Comparison of ENCODE assay signal across 1 cellular context in the genomic region with DNA sequence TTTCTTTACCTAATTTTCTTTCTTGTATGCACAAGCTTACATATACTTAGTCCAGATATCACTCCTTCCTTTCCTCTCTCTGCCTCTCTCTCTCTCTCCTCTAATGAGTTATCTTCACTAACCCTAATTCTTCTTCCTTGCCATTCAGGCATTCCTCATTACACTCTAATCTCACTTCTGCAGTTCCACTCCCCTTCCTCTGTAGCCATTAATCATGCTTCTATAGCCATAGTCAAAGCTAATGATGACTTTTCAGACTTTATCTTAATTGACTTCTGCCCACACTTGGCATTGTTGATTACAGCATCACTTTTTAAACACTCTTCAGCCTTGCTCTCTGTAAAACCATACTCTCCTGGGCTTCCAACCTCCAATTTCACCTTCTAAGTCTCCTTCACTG.
TF ChIP-seq lines count a peak whose summit lies in the region.

No MANE protein-coding gene starts in this region.

TF ChIP-seq in K562, 482 proteins besides CTCF, POLR2A, EP300 and RAD21 (continued from another document and continues in another):
- TF ChIP-seq, protein P1, sequence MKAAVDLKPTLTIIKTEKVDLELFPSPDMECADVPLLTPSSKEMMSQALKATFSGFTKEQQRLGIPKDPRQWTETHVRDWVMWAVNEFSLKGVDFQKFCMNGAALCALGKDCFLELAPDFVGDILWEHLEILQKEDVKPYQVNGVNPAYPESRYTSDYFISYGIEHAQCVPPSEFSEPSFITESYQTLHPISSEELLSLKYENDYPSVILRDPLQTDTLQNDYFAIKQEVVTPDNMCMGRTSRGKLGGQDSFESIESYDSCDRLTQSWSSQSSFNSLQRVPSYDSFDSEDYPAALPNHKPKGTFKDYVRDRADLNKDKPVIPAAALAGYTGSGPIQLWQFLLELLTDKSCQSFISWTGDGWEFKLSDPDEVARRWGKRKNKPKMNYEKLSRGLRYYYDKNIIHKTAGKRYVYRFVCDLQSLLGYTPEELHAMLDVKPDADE (conservative IDR thresholded peaks at IDR 0.05; ENCODE audit: control insufficient read depth, low read depth, low read length): no peak
- TF ChIP-seq RFX1 (IDR thresholded peaks at IDR 0.05): no peak
- TF ChIP-seq, protein P2, sequence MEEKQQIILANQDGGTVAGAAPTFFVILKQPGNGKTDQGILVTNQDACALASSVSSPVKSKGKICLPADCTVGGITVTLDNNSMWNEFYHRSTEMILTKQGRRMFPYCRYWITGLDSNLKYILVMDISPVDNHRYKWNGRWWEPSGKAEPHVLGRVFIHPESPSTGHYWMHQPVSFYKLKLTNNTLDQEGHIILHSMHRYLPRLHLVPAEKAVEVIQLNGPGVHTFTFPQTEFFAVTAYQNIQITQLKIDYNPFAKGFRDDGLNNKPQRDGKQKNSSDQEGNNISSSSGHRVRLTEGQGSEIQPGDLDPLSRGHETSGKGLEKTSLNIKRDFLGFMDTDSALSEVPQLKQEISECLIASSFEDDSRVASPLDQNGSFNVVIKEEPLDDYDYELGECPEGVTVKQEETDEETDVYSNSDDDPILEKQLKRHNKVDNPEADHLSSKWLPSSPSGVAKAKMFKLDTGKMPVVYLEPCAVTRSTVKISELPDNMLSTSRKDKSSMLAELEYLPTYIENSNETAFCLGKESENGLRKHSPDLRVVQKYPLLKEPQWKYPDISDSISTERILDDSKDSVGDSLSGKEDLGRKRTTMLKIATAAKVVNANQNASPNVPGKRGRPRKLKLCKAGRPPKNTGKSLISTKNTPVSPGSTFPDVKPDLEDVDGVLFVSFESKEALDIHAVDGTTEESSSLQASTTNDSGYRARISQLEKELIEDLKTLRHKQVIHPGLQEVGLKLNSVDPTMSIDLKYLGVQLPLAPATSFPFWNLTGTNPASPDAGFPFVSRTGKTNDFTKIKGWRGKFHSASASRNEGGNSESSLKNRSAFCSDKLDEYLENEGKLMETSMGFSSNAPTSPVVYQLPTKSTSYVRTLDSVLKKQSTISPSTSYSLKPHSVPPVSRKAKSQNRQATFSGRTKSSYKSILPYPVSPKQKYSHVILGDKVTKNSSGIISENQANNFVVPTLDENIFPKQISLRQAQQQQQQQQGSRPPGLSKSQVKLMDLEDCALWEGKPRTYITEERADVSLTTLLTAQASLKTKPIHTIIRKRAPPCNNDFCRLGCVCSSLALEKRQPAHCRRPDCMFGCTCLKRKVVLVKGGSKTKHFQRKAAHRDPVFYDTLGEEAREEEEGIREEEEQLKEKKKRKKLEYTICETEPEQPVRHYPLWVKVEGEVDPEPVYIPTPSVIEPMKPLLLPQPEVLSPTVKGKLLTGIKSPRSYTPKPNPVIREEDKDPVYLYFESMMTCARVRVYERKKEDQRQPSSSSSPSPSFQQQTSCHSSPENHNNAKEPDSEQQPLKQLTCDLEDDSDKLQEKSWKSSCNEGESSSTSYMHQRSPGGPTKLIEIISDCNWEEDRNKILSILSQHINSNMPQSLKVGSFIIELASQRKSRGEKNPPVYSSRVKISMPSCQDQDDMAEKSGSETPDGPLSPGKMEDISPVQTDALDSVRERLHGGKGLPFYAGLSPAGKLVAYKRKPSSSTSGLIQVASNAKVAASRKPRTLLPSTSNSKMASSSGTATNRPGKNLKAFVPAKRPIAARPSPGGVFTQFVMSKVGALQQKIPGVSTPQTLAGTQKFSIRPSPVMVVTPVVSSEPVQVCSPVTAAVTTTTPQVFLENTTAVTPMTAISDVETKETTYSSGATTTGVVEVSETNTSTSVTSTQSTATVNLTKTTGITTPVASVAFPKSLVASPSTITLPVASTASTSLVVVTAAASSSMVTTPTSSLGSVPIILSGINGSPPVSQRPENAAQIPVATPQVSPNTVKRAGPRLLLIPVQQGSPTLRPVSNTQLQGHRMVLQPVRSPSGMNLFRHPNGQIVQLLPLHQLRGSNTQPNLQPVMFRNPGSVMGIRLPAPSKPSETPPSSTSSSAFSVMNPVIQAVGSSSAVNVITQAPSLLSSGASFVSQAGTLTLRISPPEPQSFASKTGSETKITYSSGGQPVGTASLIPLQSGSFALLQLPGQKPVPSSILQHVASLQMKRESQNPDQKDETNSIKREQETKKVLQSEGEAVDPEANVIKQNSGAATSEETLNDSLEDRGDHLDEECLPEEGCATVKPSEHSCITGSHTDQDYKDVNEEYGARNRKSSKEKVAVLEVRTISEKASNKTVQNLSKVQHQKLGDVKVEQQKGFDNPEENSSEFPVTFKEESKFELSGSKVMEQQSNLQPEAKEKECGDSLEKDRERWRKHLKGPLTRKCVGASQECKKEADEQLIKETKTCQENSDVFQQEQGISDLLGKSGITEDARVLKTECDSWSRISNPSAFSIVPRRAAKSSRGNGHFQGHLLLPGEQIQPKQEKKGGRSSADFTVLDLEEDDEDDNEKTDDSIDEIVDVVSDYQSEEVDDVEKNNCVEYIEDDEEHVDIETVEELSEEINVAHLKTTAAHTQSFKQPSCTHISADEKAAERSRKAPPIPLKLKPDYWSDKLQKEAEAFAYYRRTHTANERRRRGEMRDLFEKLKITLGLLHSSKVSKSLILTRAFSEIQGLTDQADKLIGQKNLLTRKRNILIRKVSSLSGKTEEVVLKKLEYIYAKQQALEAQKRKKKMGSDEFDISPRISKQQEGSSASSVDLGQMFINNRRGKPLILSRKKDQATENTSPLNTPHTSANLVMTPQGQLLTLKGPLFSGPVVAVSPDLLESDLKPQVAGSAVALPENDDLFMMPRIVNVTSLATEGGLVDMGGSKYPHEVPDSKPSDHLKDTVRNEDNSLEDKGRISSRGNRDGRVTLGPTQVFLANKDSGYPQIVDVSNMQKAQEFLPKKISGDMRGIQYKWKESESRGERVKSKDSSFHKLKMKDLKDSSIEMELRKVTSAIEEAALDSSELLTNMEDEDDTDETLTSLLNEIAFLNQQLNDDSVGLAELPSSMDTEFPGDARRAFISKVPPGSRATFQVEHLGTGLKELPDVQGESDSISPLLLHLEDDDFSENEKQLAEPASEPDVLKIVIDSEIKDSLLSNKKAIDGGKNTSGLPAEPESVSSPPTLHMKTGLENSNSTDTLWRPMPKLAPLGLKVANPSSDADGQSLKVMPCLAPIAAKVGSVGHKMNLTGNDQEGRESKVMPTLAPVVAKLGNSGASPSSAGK (IDR thresholded peaks at IDR 0.05): no peak
- TF ChIP-seq ZNF77 (CRISPR knock-in tag; IDR thresholded peaks at IDR 0.05): no peak
- no peak for TF ChIP-seq ZKSCAN1 (IDR thresholded peaks at IDR 0.05; ENCODE audit: low read depth, low read length)
- TF ChIP-seq FOXA3 (CRISPR knock-in tag; conservative IDR thresholded peaks at IDR 0.05 in 1 of 2, IDR thresholded peaks at IDR 0.05 in 1 of 2): 0 out of 4 replicates have a peak, but pooled peaks of 1 of the 2 experiments have one; percentile 10
- TF ChIP-seq FOXA1 (IDR thresholded peaks at IDR 0.05; ENCODE audit: borderline replicate concordance): no peak
- TF ChIP-seq CXXC5 (CRISPR knock-in tag; IDR thresholded peaks at IDR 0.05): peak; percentile 66
- no peak for TF ChIP-seq ZNF41 (CRISPR knock-in tag; conservative IDR thresholded peaks at IDR 0.05)
- TF ChIP-seq MTA2 (IDR thresholded peaks at IDR 0.05; ENCODE audit: low read depth): peak; percentile 92
- TF ChIP-seq HCFC1 (IDR thresholded peaks at IDR 0.05; ENCODE audit: low read depth, low read length): no peak
- no peak for TF ChIP-seq HMGN3 (IDR thresholded peaks at IDR 0.05; ENCODE audit: borderline replicate concordance, extremely low read depth, insufficient read length, low read depth, low read length)
- no peak for TF ChIP-seq ETV5 (CRISPR knock-in tag; IDR thresholded peaks at IDR 0.05; ENCODE audit: low read depth)
- no peak for TF ChIP-seq CBX3 (IDR thresholded peaks at IDR 0.05; ENCODE audit: borderline replicate concordance in 1 of 2, low read length in 2 of 2)
- TF ChIP-seq, protein P3, sequence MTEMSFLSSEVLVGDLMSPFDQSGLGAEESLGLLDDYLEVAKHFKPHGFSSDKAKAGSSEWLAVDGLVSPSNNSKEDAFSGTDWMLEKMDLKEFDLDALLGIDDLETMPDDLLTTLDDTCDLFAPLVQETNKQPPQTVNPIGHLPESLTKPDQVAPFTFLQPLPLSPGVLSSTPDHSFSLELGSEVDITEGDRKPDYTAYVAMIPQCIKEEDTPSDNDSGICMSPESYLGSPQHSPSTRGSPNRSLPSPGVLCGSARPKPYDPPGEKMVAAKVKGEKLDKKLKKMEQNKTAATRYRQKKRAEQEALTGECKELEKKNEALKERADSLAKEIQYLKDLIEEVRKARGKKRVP (CRISPR knock-in tag; IDR thresholded peaks at IDR 0.05): 0 out of 2 replicates have a peak, but pooled peaks have one; percentile 39
- no peak for TF ChIP-seq ZNF23 (CRISPR knock-in tag; IDR thresholded peaks at IDR 0.05)
- no peak for TF ChIP-seq ZNF551 (CRISPR knock-in tag; IDR thresholded peaks at IDR 0.05)
- TF ChIP-seq CHD1 (IDR thresholded peaks at IDR 0.05; ENCODE audit: low read length): no peak
- no peak for TF ChIP-seq POLR2G (IDR thresholded peaks at IDR 0.05; ENCODE audit: low read depth, low read length)
- no peak for TF ChIP-seq HNRNPLL (IDR thresholded peaks at IDR 0.05; ENCODE audit: low read depth, low read length, poor library complexity, severe bottlenecking)
- no peak for TF ChIP-seq TAF9B (IDR thresholded peaks at IDR 0.05; ENCODE audit: partially characterized antibody)
- TF ChIP-seq ATF1 (CRISPR knock-in tag; IDR thresholded peaks at IDR 0.05): no peak
- peak; percentile 16; the same call in 1 of the 2 replicates for TF ChIP-seq ATF1 (tag; IDR thresholded peaks at IDR 0.05)
- TF ChIP-seq GTF2A2 (tag; IDR thresholded peaks at IDR 0.05): no peak
- no peak for TF ChIP-seq PHTF2 (CRISPR knock-in tag; IDR thresholded peaks at IDR 0.05)
- TF ChIP-seq, protein P4, sequence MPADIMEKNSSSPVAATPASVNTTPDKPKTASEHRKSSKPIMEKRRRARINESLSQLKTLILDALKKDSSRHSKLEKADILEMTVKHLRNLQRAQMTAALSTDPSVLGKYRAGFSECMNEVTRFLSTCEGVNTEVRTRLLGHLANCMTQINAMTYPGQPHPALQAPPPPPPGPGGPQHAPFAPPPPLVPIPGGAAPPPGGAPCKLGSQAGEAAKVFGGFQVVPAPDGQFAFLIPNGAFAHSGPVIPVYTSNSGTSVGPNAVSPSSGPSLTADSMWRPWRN (IDR thresholded peaks at IDR 0.05; ENCODE audit: low read depth): peak; percentile 95
- TF ChIP-seq E2F3 (CRISPR knock-in tag; IDR thresholded peaks at IDR 0.05): no peak
- TF ChIP-seq RBM14 (IDR thresholded peaks at IDR 0.05; ENCODE audit: borderline replicate concordance, insufficient read depth, low read depth, low read length): no peak
- TF ChIP-seq ZNF511 (CRISPR knock-in tag; IDR thresholded peaks at IDR 0.05): no peak
- no peak for TF ChIP-seq ZNF561 (CRISPR knock-in tag; conservative IDR thresholded peaks at IDR 0.05)
- no peak for TF ChIP-seq NR2F6 (CRISPR knock-in tag; IDR thresholded peaks at IDR 0.05)
- TF ChIP-seq, protein P5, sequence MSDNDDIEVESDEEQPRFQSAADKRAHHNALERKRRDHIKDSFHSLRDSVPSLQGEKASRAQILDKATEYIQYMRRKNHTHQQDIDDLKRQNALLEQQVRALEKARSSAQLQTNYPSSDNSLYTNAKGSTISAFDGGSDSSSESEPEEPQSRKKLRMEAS (CRISPR knock-in tag; IDR thresholded peaks at IDR 0.05): no peak
- TF ChIP-seq CBFA2T3 (IDR thresholded peaks at IDR 0.05): peak; percentile 98
- no peak for TF ChIP-seq NR4A1 (CRISPR knock-in tag; IDR thresholded peaks at IDR 0.05)
- 0 out of 2 replicates have a peak, but pooled peaks have one; percentile 36 for TF ChIP-seq NR4A1 (tag; IDR thresholded peaks at IDR 0.05)
- no peak for TF ChIP-seq ZFP30 (CRISPR knock-in tag; IDR thresholded peaks at IDR 0.05; ENCODE audit: borderline replicate concordance)
- TF ChIP-seq, protein P6, sequence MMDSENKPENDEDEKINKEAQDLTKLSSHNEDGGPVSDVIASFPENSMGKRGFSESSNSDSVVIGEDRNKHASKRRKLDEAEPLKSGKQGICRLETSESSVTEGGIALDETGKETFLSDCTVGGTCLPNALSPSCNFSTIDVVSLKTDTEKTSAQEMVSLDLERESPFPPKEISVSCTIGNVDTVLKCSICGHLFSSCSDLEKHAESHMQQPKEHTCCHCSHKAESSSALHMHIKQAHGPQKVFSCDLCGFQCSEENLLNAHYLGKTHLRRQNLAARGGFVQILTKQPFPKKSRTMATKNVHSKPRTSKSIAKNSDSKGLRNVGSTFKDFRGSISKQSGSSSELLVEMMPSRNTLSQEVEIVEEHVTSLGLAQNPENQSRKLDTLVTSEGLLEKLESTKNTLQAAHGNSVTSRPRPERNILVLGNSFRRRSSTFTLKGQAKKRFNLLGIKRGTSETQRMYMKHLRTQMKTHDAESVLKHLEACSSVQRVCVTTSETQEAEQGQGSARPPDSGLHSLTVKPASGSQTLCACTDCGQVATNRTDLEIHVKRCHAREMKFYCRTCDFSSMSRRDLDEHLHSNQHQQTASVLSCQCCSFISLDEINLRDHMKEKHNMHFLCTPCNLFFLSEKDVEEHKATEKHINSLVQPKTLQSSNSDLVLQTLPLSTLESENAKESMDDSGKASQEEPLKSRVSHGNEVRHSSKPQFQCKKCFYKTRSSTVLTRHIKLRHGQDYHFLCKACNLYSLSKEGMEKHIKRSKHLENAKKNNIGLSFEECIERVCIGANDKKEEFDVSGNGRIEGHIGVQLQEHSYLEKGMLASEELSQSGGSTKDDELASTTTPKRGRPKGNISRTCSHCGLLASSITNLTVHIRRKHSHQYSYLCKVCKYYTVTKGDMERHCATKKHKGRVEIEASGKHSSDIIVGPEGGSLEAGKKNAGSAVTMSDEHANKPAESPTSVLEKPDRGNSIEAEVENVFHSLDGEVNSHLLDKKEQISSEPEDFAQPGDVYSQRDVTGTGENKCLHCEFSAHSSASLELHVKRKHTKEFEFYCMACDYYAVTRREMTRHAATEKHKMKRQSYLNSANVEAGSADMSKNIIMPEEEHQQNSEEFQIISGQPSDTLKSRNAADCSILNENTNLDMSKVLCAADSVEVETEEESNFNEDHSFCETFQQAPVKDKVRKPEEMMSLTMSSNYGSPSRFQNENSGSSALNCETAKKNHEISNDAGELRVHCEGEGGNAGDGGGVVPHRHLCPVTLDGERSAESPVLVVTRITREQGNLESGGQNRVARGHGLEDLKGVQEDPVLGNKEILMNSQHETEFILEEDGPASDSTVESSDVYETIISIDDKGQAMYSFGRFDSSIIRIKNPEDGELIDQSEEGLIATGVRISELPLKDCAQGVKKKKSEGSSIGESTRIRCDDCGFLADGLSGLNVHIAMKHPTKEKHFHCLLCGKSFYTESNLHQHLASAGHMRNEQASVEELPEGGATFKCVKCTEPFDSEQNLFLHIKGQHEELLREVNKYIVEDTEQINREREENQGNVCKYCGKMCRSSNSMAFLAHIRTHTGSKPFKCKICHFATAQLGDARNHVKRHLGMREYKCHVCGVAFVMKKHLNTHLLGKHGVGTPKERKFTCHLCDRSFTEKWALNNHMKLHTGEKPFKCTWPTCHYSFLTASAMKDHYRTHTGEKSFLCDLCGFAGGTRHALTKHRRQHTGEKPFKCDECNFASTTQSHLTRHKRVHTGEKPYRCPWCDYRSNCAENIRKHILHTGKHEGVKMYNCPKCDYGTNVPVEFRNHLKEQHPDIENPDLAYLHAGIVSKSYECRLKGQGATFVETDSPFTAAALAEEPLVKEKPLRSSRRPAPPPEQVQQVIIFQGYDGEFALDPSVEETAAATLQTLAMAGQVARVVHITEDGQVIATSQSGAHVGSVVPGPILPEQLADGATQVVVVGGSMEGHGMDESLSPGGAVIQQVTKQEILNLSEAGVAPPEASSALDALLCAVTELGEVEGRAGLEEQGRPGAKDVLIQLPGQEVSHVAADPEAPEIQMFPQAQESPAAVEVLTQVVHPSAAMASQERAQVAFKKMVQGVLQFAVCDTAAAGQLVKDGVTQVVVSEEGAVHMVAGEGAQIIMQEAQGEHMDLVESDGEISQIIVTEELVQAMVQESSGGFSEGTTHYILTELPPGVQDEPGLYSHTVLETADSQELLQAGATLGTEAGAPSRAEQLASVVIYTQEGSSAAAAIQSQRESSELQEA (IDR thresholded peaks at IDR 0.05; ENCODE audit: low read depth): no peak
- TF ChIP-seq GABPB2 (CRISPR knock-in tag; conservative IDR thresholded peaks at IDR 0.05): no peak
